8 cellular contexts compared by ENCODE assay signal in the genomic region with DNA sequence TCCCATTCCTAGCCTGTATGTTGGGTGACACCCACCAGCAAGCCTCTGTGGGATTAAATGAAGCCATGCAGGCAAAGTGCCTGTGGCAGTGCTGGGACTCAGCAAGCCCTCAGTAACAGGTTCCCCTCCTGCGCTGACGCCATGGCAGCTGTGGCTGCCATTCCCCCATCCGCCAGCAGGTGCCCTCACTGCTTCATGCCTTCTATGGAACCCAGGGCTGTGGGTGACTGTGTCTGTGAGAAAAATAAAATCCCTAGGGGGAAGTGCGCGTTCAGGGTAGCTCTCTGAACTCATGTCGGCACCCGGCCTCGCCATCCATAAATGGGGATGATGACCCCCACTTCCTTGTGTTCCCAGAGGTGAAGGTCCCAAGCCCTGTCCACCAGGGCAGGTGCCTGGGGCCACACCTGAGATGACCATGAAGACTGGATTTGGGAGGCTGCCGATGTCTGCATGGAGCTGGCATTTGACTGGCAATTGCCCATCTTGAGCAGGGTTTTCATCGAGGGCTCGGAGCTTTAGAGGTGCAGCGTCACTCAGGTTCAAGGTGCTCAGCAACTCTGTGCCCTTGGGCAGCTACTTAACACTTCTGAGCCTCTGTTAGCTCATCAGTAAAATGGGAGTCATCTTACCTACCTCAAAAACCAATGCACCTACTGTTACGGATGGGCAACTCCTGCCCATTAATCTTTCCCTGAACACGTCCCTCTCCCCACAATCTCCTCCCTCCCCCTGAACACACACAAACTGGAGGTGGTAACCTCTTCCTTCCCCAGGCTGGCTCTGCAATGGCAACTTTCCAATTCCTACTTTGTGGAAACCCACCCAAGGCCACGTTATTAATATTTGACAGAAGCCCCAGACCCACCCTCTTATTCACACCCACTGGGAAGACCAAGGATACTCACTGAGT. TPM values are rescaled to one million over a fixed set of nuclear protein-coding genes. Genes with fewer than 3 reads are reported as not detected.
A peak's percentile ranks its signal among the peaks of the same experiment; 100 is the strongest.
DNase-seq lines count a peak whose midpoint lies in the region; ATAC-seq and TF ChIP-seq lines count a peak whose summit lies in the region.

No MANE protein-coding gene starts in this region.

- H3K36me3 ChIP-seq in naive thymus-derived CD4-positive, alpha-beta T cell (ENCODE audit: control insufficient read depth in 2 of 3, insufficient read depth in 3 of 3, low read length in 3 of 3), result peaks cover 0 to 6% (median 0%) of the 10 kb centered on the region in 3 experiments

- peaks cover 31% of the 10 kb centered on the region for H3K4me1 Mint-ChIP-seq in Calu3 (ENCODE audit: low read depth, unreplicated experiment)
- peaks cover 23 to 66% (median 60%) of the 10 kb centered on the region in 7 donors for H3K4me1 Mint-ChIP-seq in naive thymus-derived CD4-positive, alpha-beta T cell

- TF ChIP-seq CTCF in Calu3 (IDR thresholded peaks at IDR 0.05; ENCODE audit: unreplicated experiment), result peak; percentile 98

- no peaks in the 10 kb centered on the region for H3K9me3 ChIP-seq in naive thymus-derived CD4-positive, alpha-beta T cell (ENCODE audit: control insufficient read depth in 2 of 3, low read length in 3 of 3)

- intact Hi-C loops in Calu3 (cut with micrococcal nuclease; ENCODE audit: unreplicated experiment), result loop anchor here (1.0 to 5.0 kb wide), 4 partner anchors 35 to 92 kb away; no protein-coding TSS in a partner anchor
- intact Hi-C loops in naive thymus-derived CD4-positive, alpha-beta T cell (cut with micrococcal nuclease), result loop anchor here (1.0 to 10.0 kb wide), 12 partner anchors 30 to 1512 kb away; a partner anchor contains a TSS

- no peak overlapping the region for H3K4me3 Mint-ChIP-seq in Calu3 (ENCODE audit: low read depth, unreplicated experiment)
- H3K4me3 Mint-ChIP-seq in naive thymus-derived CD4-positive, alpha-beta T cell, result peak overlapping the region; percentile 77 to 100 (median 86)

- no peaks in the 10 kb centered on the region for H3K36me3 Mint-ChIP-seq in Calu3 (ENCODE audit: insufficient read depth, unreplicated experiment)
- peaks cover 0 to 23% (median 6%) of the 10 kb centered on the region in 5 donors for H3K36me3 Mint-ChIP-seq in naive thymus-derived CD4-positive, alpha-beta T cell

- no peaks in the 10 kb centered on the region for H3K27me3 ChIP-seq in naive thymus-derived CD4-positive, alpha-beta T cell (ENCODE audit: control insufficient read depth in 2 of 2, insufficient read depth in 2 of 2, low read length in 2 of 2)

- H3K27ac Mint-ChIP-seq in Calu3 (ENCODE audit: unreplicated experiment), result no peak overlapping the region
- H3K27ac Mint-ChIP-seq in naive thymus-derived CD4-positive, alpha-beta T cell, result peak overlapping the region; percentile 81 to 100 (median 95)

- peak; percentile 80 for ATAC-seq in GM19468 (IDR thresholded peaks at IDR 0.05; ENCODE audit: extremely low read depth, unreplicated experiment)
- ATAC-seq in HG03565 (IDR thresholded peaks at IDR 0.05; ENCODE audit: unreplicated experiment), result peak; percentile 96
- ATAC-seq in naive thymus-derived CD4-positive, alpha-beta T cell, result peak; percentile 78

- H3K4me3 ChIP-seq in naive thymus-derived CD4-positive, alpha-beta T cell (ENCODE audit: low read length), result peak overlapping the region; percentile 39

- CTCF ChIA-PET in Calu3 (lab: Charles Lee), result interaction anchor here (0.6 to 1.9 kb wide), 9 partner anchors 10 to 92 kb away, joined by 3 to 34 read pairs (median 6); no protein-coding TSS in a partner anchor
- CTCF ChIA-PET in naive thymus-derived CD4-positive, alpha-beta T cell (lab: Charles Lee), result interaction anchor here (0.9 to 10.4 kb wide), 21 partner anchors 10 to 143 kb away, joined by 3 to 502 read pairs (median 8); a partner anchor contains a TSS

- peaks cover 70% of the 10 kb centered on the region for H3K27me3 Mint-ChIP-seq in Calu3 (ENCODE audit: unreplicated experiment)
- H3K27me3 Mint-ChIP-seq in naive thymus-derived CD4-positive, alpha-beta T cell, result peaks cover 0 to 14% (median 0%) of the 10 kb centered on the region in 5 donors

- BruUV-seq in Calu3 (replicated peaks; lab: Mats Ljungman, UMichigan), result no TSS peak

- peaks cover 9 to 26% of the 10 kb centered on the region in 2 donors for H3K4me1 ChIP-seq in naive thymus-derived CD4-positive, alpha-beta T cell (ENCODE audit: control insufficient read depth in 2 of 2, insufficient read depth in 2 of 2, low read length in 2 of 2)

- peak overlapping the region; percentile 49 for H3K27ac ChIP-seq in naive thymus-derived CD4-positive, alpha-beta T cell (ENCODE audit: low read depth, low read length)

- DNase-seq in Calu3, result peak; percentile 83
- DNase-seq in NOMO-1 treated with dmso at 0.1 percent for 144 hours (lab: John Stamatoyannopoulos, UW; ENCODE audit: unreplicated experiment), result peak; percentile 51
- peak; percentile 31 for DNase-seq in activated CD8-positive, alpha-beta memory T cell treated with anti-CD3 and anti-CD28 coated beads, Interleukin-2, amount 50 U/mL, for 1 hour (ENCODE audit: extremely low read depth)
- DNase-seq in epidermal melanocyte (ENCODE audit: insufficient read length, low spot score), result peak; percentile 82
- DNase-seq in naive thymus-derived CD4-positive, alpha-beta T cell, result peak; percentile 69 to 90 (median 83)
- peak; percentile 74 for DNase-seq in stimulated activated naive CD4-positive, alpha-beta T cell treated with Interleukin-2 at 50 U/mL for 16 hours (lab: John Stamatoyannopoulos, UW)

- no peaks in the 10 kb centered on the region for H3K9me3 Mint-ChIP-seq in Calu3 (ENCODE audit: low read depth, unreplicated experiment)
- peaks cover 0 to 3% (median 0%) of the 10 kb centered on the region in 11 donors for H3K9me3 Mint-ChIP-seq in naive thymus-derived CD4-positive, alpha-beta T cell

- POLR2A ChIA-PET in naive thymus-derived CD4-positive, alpha-beta T cell (lab: Charles Lee), result interaction anchor here (0.7 to 16.0 kb wide), 12 partner anchors 12 to 1124 kb away, joined by 3 to 1031 read pairs (median 7); a partner anchor contains a TSS

RNA-seq across cellular contexts. Expression of a gene that starts 2.9 kb away (rescaled TPM):
- total RNA-seq in Calu3 (2022), result not detected in 2 replicates
- 100 to 1,000 TPM; 124 to 575 (median 159) TPM for total RNA-seq in naive thymus-derived CD4-positive, alpha-beta T cell
- polyA plus RNA-seq in naive thymus-derived CD4-positive, alpha-beta T cell, result 100 to 1,000 TPM; 355 to 408 TPM

Comparison
In these comparisons a context has a peak if more than half of its experiments do, and no peak if none do; other contexts are left out.
1. Peak in every context shown above with its lines: DNase-seq, ATAC-seq, H3K4me3 ChIP-seq and H3K27ac ChIP-seq.
2. DNase-seq: peak in every context shown above with its lines; median percentile 83 in Calu3; 83 in naive thymus-derived CD4-positive, alpha-beta T cell; 82 in epidermal melanocyte; 74 in stimulated activated naive CD4-positive, alpha-beta T cell treated with Interleukin-2 at 50 U/mL for 16 hours; 51 in NOMO-1 treated with dmso at 0.1 percent for 144 hours; 31 in activated CD8-positive, alpha-beta memory T cell treated with anti-CD3 and anti-CD28 coated beads, Interleukin-2, amount 50 U/mL, for 1 hour.
3. RNA of a gene that starts 2.9 kb away (total RNA-seq): 124 to 575 TPM in naive thymus-derived CD4-positive, alpha-beta T cell; not detected in Calu3; every median in the first group is over 100 times any median in the second.